In the genomic region with DNA sequence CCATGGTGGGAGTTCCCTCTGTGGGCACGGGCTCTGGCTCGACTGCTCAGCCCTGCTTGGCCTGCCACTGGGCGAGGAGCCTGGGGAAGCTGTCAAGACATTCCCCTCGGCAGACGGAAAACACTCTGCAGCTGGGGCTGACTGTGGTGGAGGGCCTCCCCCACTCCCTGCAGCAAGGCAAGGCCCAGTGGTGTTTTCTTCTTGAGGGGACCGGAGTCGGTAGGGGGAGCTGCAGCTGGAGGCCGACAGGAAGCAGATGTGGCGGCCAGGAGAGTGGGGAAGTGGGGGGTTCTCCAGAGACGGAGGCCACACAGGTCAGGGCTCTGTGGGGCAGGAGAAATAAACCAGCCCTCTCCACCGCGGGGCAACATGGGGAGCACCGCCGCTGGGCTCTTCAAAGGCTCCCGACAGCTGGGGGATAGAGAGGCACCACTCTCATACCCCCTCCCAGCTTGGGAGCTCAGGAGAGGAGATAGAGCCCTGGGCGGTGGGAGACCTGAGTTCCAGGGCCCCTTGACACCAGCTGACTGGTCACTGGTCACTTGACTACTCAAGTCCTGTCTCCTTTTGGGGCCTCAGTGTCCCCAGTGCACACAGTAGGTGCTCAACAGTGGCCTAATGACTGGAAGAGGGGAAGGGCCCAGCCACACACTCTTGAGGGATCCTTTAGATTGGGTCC, we compare ENCODE assay signal across 11 cellular contexts. TPM values are rescaled to one million over a fixed set of nuclear protein-coding genes. Genes with fewer than 3 reads are reported as not detected.
DNase-seq lines count a peak whose midpoint lies in the region; ATAC-seq and TF ChIP-seq lines count a peak whose summit lies in the region.
"Had no signal": no experiment of that assay in that cellular context is flagged by ENCODE, and none has a peak within 500 bp of the region (broad histone marks: within the 10 kb centered on the region; RNA-seq: fewer than 3 reads in every experiment).

No MANE protein-coding gene starts in this region.

- H3K27me3 Mint-ChIP-seq in natural killer cell (ENCODE audit: low read depth in 2 of 2) = no peaks in the 10 kb centered on the region
- no peaks in the 10 kb centered on the region for H3K27me3 Mint-ChIP-seq in natural killer cell treated with Interleukin-12 subunit alpha and Interleukin-12 subunit beta and Interleukin-15 and Interleukin-18, amount 100 ng/mL, for 72 hours

- peaks cover 0 to 15% of the 10 kb centered on the region in 2 donors for H3K4me1 Mint-ChIP-seq in natural killer cell
- peaks cover 0 to 2% of the 10 kb centered on the region in 2 donors for H3K4me1 Mint-ChIP-seq in natural killer cell treated with Interleukin-12 subunit alpha and Interleukin-12 subunit beta and Interleukin-15 and Interleukin-18, amount 100 ng/mL, for 72 hours (ENCODE audit: low read depth in 2 of 2)

- no peak for TF ChIP-seq POLR2A in vagina (IDR thresholded peaks at IDR 0.05)

- no peak overlapping the region for H3K4me3 Mint-ChIP-seq in natural killer cell
- H3K4me3 Mint-ChIP-seq in natural killer cell treated with Interleukin-12 subunit alpha and Interleukin-12 subunit beta and Interleukin-15 and Interleukin-18, amount 100 ng/mL, for 72 hours = no peak overlapping the region

- H3K27ac ChIP-seq in brain microvascular endothelial cell (no peak overlapping the region), vagina (peak overlapping the region; percentile 76)
- H3K27ac ChIP-seq: SJCRH30 had no signal

- no peak for TF ChIP-seq CTCF in natural killer cell (IDR thresholded peaks at IDR 0.05)
- peak; percentile 32 for TF ChIP-seq CTCF in brain microvascular endothelial cell (IDR thresholded peaks at IDR 0.05; ENCODE audit: low read depth, low read length, missing control alignments)
- TF ChIP-seq CTCF in vagina (IDR thresholded peaks at IDR 0.05) = no peak

- intact Hi-C loops in natural killer cell (cut with micrococcal nuclease) = no loop called here
- intact Hi-C loops in vagina (cut with DNase I) = no loop called here

- H3K4me3 ChIP-seq in brain microvascular endothelial cell (ENCODE audit: low read depth, low read length) (no peak overlapping the region), vagina (no peak overlapping the region)
- H3K4me3 ChIP-seq: gastrocnemius medialis, SJCRH30 had no signal

- H3K36me3 ChIP-seq in brain microvascular endothelial cell (replicated peaks) (peaks cover 10% of the 10 kb centered on the region), vagina (peaks cover 0 to 9% of the 10 kb centered on the region in 2 donors)

- DNase-seq in natural killer cell (peak; percentile 4), brain microvascular endothelial cell (no peak), mesenteric fat pad (ENCODE audit: low spot score) (peak; percentile 86), vagina (ENCODE audit: extremely low spot score in 2 of 2) (peak in 1 of 2 donors; percentile 82), HPDE6-E6E7 (ENCODE audit: extremely low spot score) (no peak), SKM-1 (lab: John Stamatoyannopoulos, UW; ENCODE audit: unreplicated experiment) (no peak)
- no peak for DNase-seq in natural killer cell treated with Interleukin-12 subunit alpha and Interleukin-12 subunit beta and Interleukin-15 and Interleukin-18, amount 100 ng/mL, for 72 hours (ENCODE audit: low spot score)
- no peak for DNase-seq in stimulated activated CD4-positive, alpha-beta T cell treated with anti-CD3 and anti-CD28 coated beads, Interleukin-4, amount 100 ng/mL, for 1 hour
- DNase-seq: activated gamma-delta T cell had no signal

- H3K9me3 ChIP-seq in vagina = no peaks in the 10 kb centered on the region
- H3K9me3 ChIP-seq: gastrocnemius medialis, SJCRH30 had no signal

- no peaks in the 10 kb centered on the region for H3K27me3 ChIP-seq in brain microvascular endothelial cell (replicated peaks)
- H3K27me3 ChIP-seq in vagina = no peaks in the 10 kb centered on the region
- H3K27me3 ChIP-seq: gastrocnemius medialis, SJCRH30 had no signal

- peaks cover 45% of the 10 kb centered on the region for H3K4me1 ChIP-seq in vagina
- H3K4me1 ChIP-seq: SJCRH30 had no signal

- no peaks in the 10 kb centered on the region for H3K36me3 Mint-ChIP-seq in natural killer cell
- H3K36me3 Mint-ChIP-seq in natural killer cell treated with Interleukin-12 subunit alpha and Interleukin-12 subunit beta and Interleukin-15 and Interleukin-18, amount 100 ng/mL, for 72 hours = no peaks in the 10 kb centered on the region

- H3K27ac Mint-ChIP-seq in natural killer cell = no peak overlapping the region
- no peak overlapping the region for H3K27ac Mint-ChIP-seq in natural killer cell treated with Interleukin-12 subunit alpha and Interleukin-12 subunit beta and Interleukin-15 and Interleukin-18, amount 100 ng/mL, for 72 hours

- H3K9me3 Mint-ChIP-seq in natural killer cell = no peaks in the 10 kb centered on the region
- H3K9me3 Mint-ChIP-seq in natural killer cell treated with Interleukin-12 subunit alpha and Interleukin-12 subunit beta and Interleukin-15 and Interleukin-18, amount 100 ng/mL, for 72 hours = no peaks in the 10 kb centered on the region

- in situ Hi-C loops in brain microvascular endothelial cell (cut with HindIII; ENCODE audit: low pct_ligation_motif_present, low sequenced_read_pairs) = no loop called here

- ATAC-seq in natural killer cell = peak in 1 of 3 donors; percentile 33
- no peak for ATAC-seq in natural killer cell treated with Interleukin-12 subunit alpha and Interleukin-12 subunit beta and Interleukin-15 and Interleukin-18, amount 100 ng/mL, for 72 hours
- ATAC-seq: gastrocnemius medialis had no signal

RNA-seq across cellular contexts. Expression of gene PPIF, which starts 43.4 kb away (rescaled TPM):
- total RNA-seq in natural killer cell (10 to 100 TPM; 59.5 to 99.1 (median 66.3) TPM), mesenteric fat pad (181 TPM), vagina (44.7 TPM)
- 100 to 1,000 TPM; 266 to 391 TPM for total RNA-seq in natural killer cell treated with Interleukin-12 subunit alpha and Interleukin-12 subunit beta and Interleukin-15 and Interleukin-18, amount 100 ng/mL, for 72 hours

RNA-seq across cellular contexts. Expression of gene ZCCHC24, which starts 54.7 kb away (rescaled TPM):
- total RNA-seq in natural killer cell (1 to 10 TPM; 2.8 to 4.0 (median 3.6) TPM), mesenteric fat pad (90.8 TPM), vagina (57.0 TPM)
- 1 to 10 TPM in 1 of 2 donors, under 1 TPM in 1; 0.73 to 1.3 TPM for total RNA-seq in natural killer cell treated with Interleukin-12 subunit alpha and Interleukin-12 subunit beta and Interleukin-15 and Interleukin-18, amount 100 ng/mL, for 72 hours

Comparison
In these comparisons a context has a peak if more than half of its experiments do, and no peak if none do; other contexts are left out.
1. DNase-seq: peak in natural killer cell (single experiment) and mesenteric fat pad (single experiment); none in natural killer cell treated with Interleukin-12 subunit alpha and Interleukin-12 subunit beta and Interleukin-15 and Interleukin-18, amount 100 ng/mL, for 72 hours (single experiment), brain microvascular endothelial cell (single experiment), HPDE6-E6E7 (single experiment), SKM-1 (single experiment) and stimulated activated CD4-positive, alpha-beta T cell treated with anti-CD3 and anti-CD28 coated beads, Interleukin-4, amount 100 ng/mL, for 1 hour (single experiment).
2. RNA of gene ZCCHC24, which starts 54.7 kb away (total RNA-seq): 90.8 TPM in mesenteric fat pad (single experiment) and 57.0 TPM in vagina (single experiment); 2.8 to 4.0 TPM in natural killer cell and 0.73 to 1.3 TPM in natural killer cell treated with Interleukin-12 subunit alpha and Interleukin-12 subunit beta and Interleukin-15 and Interleukin-18, amount 100 ng/mL, for 72 hours; every median in the first group is over 10 times any median in the second.